19 cellular contexts compared by ENCODE assay signal in the genomic region with DNA sequence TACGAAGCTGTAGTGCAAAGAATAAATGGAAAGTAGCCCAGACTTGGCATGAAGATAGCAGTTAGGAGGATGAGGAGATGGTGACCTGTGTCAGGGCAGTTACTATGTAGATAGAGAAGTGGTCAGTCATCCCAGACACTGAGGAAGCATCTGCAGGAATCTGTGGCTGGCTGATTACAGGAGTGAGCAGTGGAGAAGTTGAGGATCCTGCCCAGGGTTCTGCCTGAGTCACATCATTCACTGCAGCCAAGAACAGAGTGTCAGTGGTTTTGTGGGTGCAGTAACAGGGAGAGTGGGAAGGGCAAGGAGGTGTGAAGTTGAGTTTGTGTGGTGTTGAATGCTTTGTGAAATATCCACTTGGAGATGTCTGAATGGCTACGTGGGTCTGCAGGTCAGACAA.
A peak's percentile ranks its signal among the peaks of the same experiment; 100 is the strongest.
DNase-seq lines count a peak whose midpoint lies in the region; ATAC-seq and TF ChIP-seq lines count a peak whose summit lies in the region.
"Had no signal": no experiment of that assay in that cellular context is flagged by ENCODE, and none has a peak within 500 bp of the region (broad histone marks: within the 10 kb centered on the region; RNA-seq: fewer than 3 reads in every experiment).

No MANE protein-coding gene starts in this region.

- H3F3A ChIP-seq in PC-3 (ENCODE audit: low read length, unreplicated experiment) = no peaks in the 10 kb centered on the region

- peak; percentile 23; the same call in 1 of the 2 replicates for ATAC-seq in PC-3
- no peak for ATAC-seq in HG02678 (IDR thresholded peaks at IDR 0.05; ENCODE audit: unreplicated experiment)
- ATAC-seq: activated CD4-positive, alpha-beta T cell treated with anti-CD3 and anti-CD28 coated beads for 36 hours; naive thymus-derived CD4-positive, alpha-beta T cell; stimulated activated effector memory CD8-positive, alpha-beta T cell treated with anti-CD3 and anti-CD28 coated beads, Interleukin-12 subunit alpha, Interleukin-12 subunit beta, amount 100 ng/mL, for 72 hours had no signal

- H3K27ac ChIP-seq in PC-3 (ENCODE audit: low read length) (no peak overlapping the region), OCI-LY7 (ENCODE audit: low read depth, low read length, poor library complexity, severe bottlenecking) (no peak overlapping the region)
- H3K27ac ChIP-seq: C4-2B, cardiac muscle cell, prostate gland, tibial nerve had no signal

- H3K36me3 Mint-ChIP-seq in type B pancreatic cell = no peaks in the 10 kb centered on the region
- H3K36me3 Mint-ChIP-seq: naive thymus-derived CD4-positive, alpha-beta T cell; stimulated activated effector memory CD8-positive, alpha-beta T cell treated with anti-CD3 and anti-CD28 coated beads, Interleukin-12 subunit alpha, Interleukin-12 subunit beta, amount 100 ng/mL, for 72 hours had no signal

- H3K27me3 ChIP-seq in PC-3 (ENCODE audit: low read length) = no peaks in the 10 kb centered on the region
- H3K27me3 ChIP-seq: cardiac muscle cell, tibial nerve had no signal

- TF ChIP-seq CTCF in PC-3 (conservative IDR thresholded peaks at IDR 0.05; ENCODE audit: low read depth, low read length) = no peak
- TF ChIP-seq CTCF in choroid plexus epithelial cell (conservative IDR thresholded peaks at IDR 0.05; ENCODE audit: low read depth, low read length) = no peak
- no peak for TF ChIP-seq CTCF in OCI-LY7 (conservative IDR thresholded peaks at IDR 0.05; ENCODE audit: low read length)
- no peak for TF ChIP-seq CTCF in type B pancreatic cell (conservative IDR thresholded peaks at IDR 0.05)

- no peaks in the 10 kb centered on the region for H3K79me2 ChIP-seq in PC-3 (ENCODE audit: low read length)
- no peaks in the 10 kb centered on the region for H3K79me2 ChIP-seq in OCI-LY7 (ENCODE audit: insufficient read depth, low read depth, low read length)

- H3K9me3 ChIP-seq in PC-3 (ENCODE audit: low read length) (no peaks in the 10 kb centered on the region), OCI-LY7 (ENCODE audit: low read length) (no peaks in the 10 kb centered on the region)
- H3K9me3 ChIP-seq: prostate gland, tibial nerve had no signal

- H3K9me2 ChIP-seq in PC-3 (replicated peaks; ENCODE audit: low read length) (peaks cover 6% of the 10 kb centered on the region; the same call in 1 of the 2 replicates), OCI-LY7 (ENCODE audit: insufficient read depth, low read length) (no peaks in the 10 kb centered on the region)

- no peaks in the 10 kb centered on the region for H3K4me1 Mint-ChIP-seq in type B pancreatic cell (ENCODE audit: unreplicated experiment)
- H3K4me1 Mint-ChIP-seq: activated CD4-positive, alpha-beta T cell treated with anti-CD3 and anti-CD28 coated beads for 36 hours; stimulated activated effector memory CD8-positive, alpha-beta T cell treated with anti-CD3 and anti-CD28 coated beads, Interleukin-12 subunit alpha, Interleukin-12 subunit beta, amount 100 ng/mL, for 72 hours had no signal

- CTCF ChIA-PET in PC-3 (lab: Charles Lee) = interaction anchor here (0.7 kb wide), 1 partner anchor 251 kb away, joined by 9 read pairs; no protein-coding TSS in a partner anchor
- CTCF ChIA-PET in OCI-LY7 (lab: Charles Lee; ENCODE audit: unreplicated experiment) = no interaction called here

- no peak overlapping the region for H3K4me3 ChIP-seq in PC-3 (ENCODE audit: low read length)
- H3K4me3 ChIP-seq in choroid plexus epithelial cell (ENCODE audit: low read depth, low read length) = no peak overlapping the region
- H3K4me3 ChIP-seq in OCI-LY7 (ENCODE audit: low read depth, low read length, poor library complexity, severe bottlenecking) = no peak overlapping the region
- H3K4me3 ChIP-seq: cardiac muscle cell, prostate gland, tibial nerve had no signal

- peaks cover 13% of the 10 kb centered on the region for H3K27me3 Mint-ChIP-seq in type B pancreatic cell

- DNase-seq in GM03348 (ENCODE audit: low spot score) (peak; percentile 62), PC-3 (no peak), choroid plexus epithelial cell (ENCODE audit: low read depth) (peak; percentile 12), renal cortical epithelial cell (ENCODE audit: low read depth) (peak; percentile 67), OCI-LY7 (ENCODE audit: low spot score) (no peak), type B pancreatic cell (ENCODE audit: extremely low spot score, unreplicated experiment) (no peak)
- no peak for DNase-seq in activated CD4-positive, alpha-beta T cell treated with anti-CD3 and anti-CD28 coated beads, Interleukin-2, amount 50 U/mL, for 1 hour
- DNase-seq: activated CD4-positive, alpha-beta T cell treated with anti-CD3 and anti-CD28 coated beads for 36 hours; activated CD8-positive, alpha-beta memory T cell treated with anti-CD3 and anti-CD28 coated beads, Interleukin-2, amount 50 U/mL, for 4 hours; activated naive CD4-positive, alpha-beta T cell treated with Interleukin-2 at 50 U/mL for 16 hours; naive thymus-derived CD4-positive, alpha-beta T cell; NCI-H146; NCI-H345 had no signal

- H3K36me3 ChIP-seq in PC-3 (ENCODE audit: low read depth, low read length) = no peaks in the 10 kb centered on the region
- H3K36me3 ChIP-seq in OCI-LY7 (ENCODE audit: insufficient read depth, low read length) = no peaks in the 10 kb centered on the region
- H3K36me3 ChIP-seq: cardiac muscle cell, prostate gland, tibial nerve had no signal

- no peak overlapping the region for H3K4me3 Mint-ChIP-seq in type B pancreatic cell
- H3K4me3 Mint-ChIP-seq: activated CD4-positive, alpha-beta T cell treated with anti-CD3 and anti-CD28 coated beads for 36 hours; naive thymus-derived CD4-positive, alpha-beta T cell; stimulated activated effector memory CD8-positive, alpha-beta T cell treated with anti-CD3 and anti-CD28 coated beads, Interleukin-12 subunit alpha, Interleukin-12 subunit beta, amount 100 ng/mL, for 72 hours had no signal

- no peak overlapping the region for H3K27ac Mint-ChIP-seq in type B pancreatic cell
- H3K27ac Mint-ChIP-seq: activated CD4-positive, alpha-beta T cell treated with anti-CD3 and anti-CD28 coated beads for 36 hours; naive thymus-derived CD4-positive, alpha-beta T cell; stimulated activated effector memory CD8-positive, alpha-beta T cell treated with anti-CD3 and anti-CD28 coated beads, Interleukin-12 subunit alpha, Interleukin-12 subunit beta, amount 100 ng/mL, for 72 hours had no signal

- H3K4me1 ChIP-seq in PC-3 (ENCODE audit: insufficient read depth, low read length) (no peaks in the 10 kb centered on the region), OCI-LY7 (ENCODE audit: insufficient read depth, low read length, poor library complexity, severe bottlenecking) (no peaks in the 10 kb centered on the region)
- H3K4me1 ChIP-seq: prostate gland, tibial nerve had no signal

- H3K9ac ChIP-seq in PC-3 (ENCODE audit: low read length) = no peak overlapping the region

- intact Hi-C loops in PC-3 (cut with micrococcal nuclease) = no loop called here
- intact Hi-C loops in OCI-LY7 (cut with micrococcal nuclease; ENCODE audit: unreplicated experiment) = no loop called here

- no peak overlapping the region for H2AFZ ChIP-seq in PC-3 (ENCODE audit: low read length)
- H2AFZ ChIP-seq in OCI-LY7 (ENCODE audit: low read length) = no peak overlapping the region

- no TSS peak for BruUV-seq in PC-3 (replicated peaks; lab: Mats Ljungman, UMichigan)
- no TSS peak for BruUV-seq in OCI-LY7 (replicated peaks; lab: Mats Ljungman, UMichigan)

- H3K4me2 ChIP-seq in PC-3 (ENCODE audit: low read length) (no peak overlapping the region), OCI-LY7 (ENCODE audit: low read length) (no peak overlapping the region)

- H3K9me3 Mint-ChIP-seq in type B pancreatic cell = no peaks in the 10 kb centered on the region

- no peaks in the 10 kb centered on the region for H4K20me1 ChIP-seq in PC-3 (ENCODE audit: low read length)
- H4K20me1 ChIP-seq in OCI-LY7 (ENCODE audit: insufficient read depth, low read length) = no peaks in the 10 kb centered on the region

- POLR2A ChIA-PET in PC-3 (lab: Charles Lee; ENCODE audit: unreplicated experiment) = no interaction called here
- POLR2A ChIA-PET in OCI-LY7 (lab: Charles Lee) = interaction anchor here (0.7 kb wide), 1 partner anchor 57 kb away, joined by 6 read pairs; no protein-coding TSS in a partner anchor

Comparison
In these comparisons a context has a peak if more than half of its experiments do, and no peak if none do; other contexts are left out.
1. DNase-seq: peak in GM03348 (single experiment), choroid plexus epithelial cell (single experiment) and renal cortical epithelial cell (single experiment); none in PC-3 (single experiment), OCI-LY7 (single experiment), type B pancreatic cell (single experiment) and activated CD4-positive, alpha-beta T cell treated with anti-CD3 and anti-CD28 coated beads, Interleukin-2, amount 50 U/mL, for 1 hour (single experiment).